19 cellular contexts compared by ENCODE assay signal in the genomic region with DNA sequence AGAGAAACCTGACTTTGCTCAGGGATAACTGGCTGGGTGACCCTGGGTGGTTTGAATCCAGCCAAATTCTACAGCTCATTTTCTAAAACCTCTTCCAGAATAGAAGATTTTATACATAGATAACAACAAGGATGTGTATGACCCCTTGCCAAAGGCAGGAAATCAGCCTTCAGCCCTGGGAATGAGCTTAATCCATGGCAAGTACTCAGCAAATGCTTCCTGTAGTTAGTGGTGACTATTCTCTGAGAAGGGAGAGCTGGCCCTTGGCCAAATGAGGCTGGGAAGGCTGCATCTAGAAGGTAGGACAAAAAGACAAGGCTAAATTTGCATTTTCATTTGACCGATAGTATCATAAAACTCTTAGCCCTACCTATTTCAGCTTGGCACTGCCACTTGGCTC. TPM values are rescaled to one million over a fixed set of nuclear protein-coding genes. Genes with fewer than 3 reads are reported as not detected.
DNase-seq lines count a peak whose midpoint lies in the region; ATAC-seq, FAIRE-seq and TF ChIP-seq lines count a peak whose summit lies in the region.
"Had no signal": no experiment of that assay in that cellular context is flagged by ENCODE, and none has a peak within 500 bp of the region (broad histone marks: within the 10 kb centered on the region; RNA-seq: fewer than 3 reads in every experiment).

No MANE protein-coding gene starts in this region.

- TF ChIP-seq CTCF in K562 (IDR thresholded peaks at IDR 0.05 in 2 of 3, conservative IDR thresholded peaks at IDR 0.05 in 1 of 3; ENCODE audit: insufficient read depth in 2 of 3, low read depth in 1 of 3, low read length in 3 of 3) (no peak), kidney (IDR thresholded peaks at IDR 0.05; ENCODE audit: borderline replicate concordance, extremely low read depth, insufficient read depth) (no peak)

- H3K4me3 ChIP-seq in K562 (no peak overlapping the region), kidney (ENCODE audit: low read length in 2 of 2) (no peak overlapping the region)
- H3K4me3 ChIP-seq: left lung, PC-9, sigmoid colon, upper lobe of left lung had no signal

- H3K27ac Mint-ChIP-seq in activated naive CD4-positive, alpha-beta T cell treated with anti-CD3 and anti-CD28 coated beads for 36 hours: no peak overlapping the region
- H3K27ac Mint-ChIP-seq: activated CD4-positive, alpha-beta T cell treated with anti-CD3 and anti-CD28 coated beads for 36 hours; activated naive CD8-positive, alpha-beta T cell treated with anti-CD3 and anti-CD28 coated beads for 36 hours; stimulated activated effector memory CD8-positive, alpha-beta T cell treated with anti-CD3 and anti-CD28 coated beads, Interleukin-12 subunit alpha, Interleukin-12 subunit beta, amount 100 ng/mL, for 72 hours had no signal

- H3K27me3 Mint-ChIP-seq in activated naive CD4-positive, alpha-beta T cell treated with anti-CD3 and anti-CD28 coated beads for 36 hours (ENCODE audit: low read depth): no peaks in the 10 kb centered on the region
- H3K27me3 Mint-ChIP-seq: activated CD4-positive, alpha-beta T cell treated with anti-CD3 and anti-CD28 coated beads for 36 hours; activated naive CD8-positive, alpha-beta T cell treated with anti-CD3 and anti-CD28 coated beads for 36 hours had no signal

- POLR2A ChIA-PET in K562 (lab: Yijun Ruan, JAX): no interaction called here

- no peaks in the 10 kb centered on the region for H4K20me1 ChIP-seq in K562 (replicated peaks; ENCODE audit: control insufficient read depth, insufficient read depth, low read length)

- no peaks in the 10 kb centered on the region for H3K9me3 Mint-ChIP-seq in activated naive CD4-positive, alpha-beta T cell treated with anti-CD3 and anti-CD28 coated beads for 36 hours
- H3K9me3 Mint-ChIP-seq: activated naive CD8-positive, alpha-beta T cell treated with anti-CD3 and anti-CD28 coated beads for 36 hours; stimulated activated effector memory CD8-positive, alpha-beta T cell treated with anti-CD3 and anti-CD28 coated beads, Interleukin-12 subunit alpha, Interleukin-12 subunit beta, amount 100 ng/mL, for 72 hours had no signal

- no peak overlapping the region for H3K4me2 ChIP-seq in K562 (ENCODE audit: insufficient read depth, low read length)
- H3K4me2 ChIP-seq: PC-9 had no signal

- TF ChIP-seq RAD21 in K562 (CRISPR knock-in tag; conservative IDR thresholded peaks at IDR 0.05 in 1 of 2, IDR thresholded peaks at IDR 0.05 in 1 of 2): no peak

- H2AFZ ChIP-seq in K562 (ENCODE audit: low read depth, low read length): 0 out of 2 replicates have a peak overlapping the region, but pooled peaks have one; percentile 17
- H2AFZ ChIP-seq: PC-9 had no signal

- DNase-seq in DMS 273 (lab: John Stamatoyannopoulos, UW; ENCODE audit: unreplicated experiment): peak; percentile 18
- DNase-seq in DMS 273 treated with DMSO at 0.1 percent for 48 hours (lab: John Stamatoyannopoulos, UW): no peak
- peak; percentile 75 for DNase-seq in M059J (ENCODE audit: low read depth)
- peak in 1 of 4 experiments; percentile 30 for DNase-seq in K562 (ENCODE audit: extremely low read depth in 1 of 4, low spot score in 3 of 4)
- peak; percentile 18 for DNase-seq in left kidney (ENCODE audit: low read depth, low spot score)
- no peak for DNase-seq in activated naive CD4-positive, alpha-beta T cell treated with anti-CD3 and anti-CD28 coated beads for 36 hours
- no peak for DNase-seq in kidney
- no peak for DNase-seq in T-helper 9 cell
- DNase-seq: activated CD4-positive, alpha-beta T cell treated with anti-CD3 and anti-CD28 coated beads for 36 hours; activated naive CD8-positive, alpha-beta T cell treated with anti-CD3 and anti-CD28 coated beads for 36 hours; cerebellar nuclear complex; left lung; NCI-H2171 treated with DMSO at 0.1 percent for 48 hours; PC-9; sigmoid colon; T-helper 1 cell; upper lobe of left lung had no signal

- no peaks in the 10 kb centered on the region for H3K27me3 ChIP-seq in K562 (ENCODE audit: control insufficient read depth in 2 of 2, insufficient read depth in 2 of 2, low read length in 2 of 2)
- H3K27me3 ChIP-seq: left lung, sigmoid colon, upper lobe of left lung had no signal

- no peaks in the 10 kb centered on the region for H3K9me3 ChIP-seq in K562 (replicated peaks; ENCODE audit: control insufficient read depth, insufficient read depth, low read depth, low read length)
- H3K9me3 ChIP-seq in kidney (ENCODE audit: control insufficient read depth in 1 of 2, low read length in 2 of 2): no peaks in the 10 kb centered on the region
- H3K9me3 ChIP-seq: left lung, sigmoid colon, upper lobe of left lung had no signal

- H3K9ac ChIP-seq in K562 (ENCODE audit: insufficient read depth in 1 of 2, low read depth in 2 of 2, low read length in 2 of 2) (no peak overlapping the region), kidney (ENCODE audit: low read length in 2 of 2) (no peak overlapping the region)

- in situ Hi-C loops in K562 (cut with MboI): no loop called here

- CTCF ChIA-PET in K562 (lab: Yijun Ruan, JAX; ENCODE audit: low intra/inter-chr PET ratio): no interaction called here
- CTCF ChIA-PET in activated naive CD4-positive, alpha-beta T cell treated with anti-CD3 and anti-CD28 coated beads for 36 hours (lab: Charles Lee): interaction anchor here (0.6 kb wide), 3 partner anchors 32 to 457 kb away, joined by 3 to 4 read pairs (median 3); no protein-coding TSS in a partner anchor

- H3K9me1 ChIP-seq in K562 (ENCODE audit: control insufficient read depth, insufficient read depth, low read length): no peaks in the 10 kb centered on the region

- no peak overlapping the region for H3K4me3 Mint-ChIP-seq in activated naive CD4-positive, alpha-beta T cell treated with anti-CD3 and anti-CD28 coated beads for 36 hours
- H3K4me3 Mint-ChIP-seq: activated CD4-positive, alpha-beta T cell treated with anti-CD3 and anti-CD28 coated beads for 36 hours; activated naive CD8-positive, alpha-beta T cell treated with anti-CD3 and anti-CD28 coated beads for 36 hours; stimulated activated effector memory CD8-positive, alpha-beta T cell treated with anti-CD3 and anti-CD28 coated beads, Interleukin-12 subunit alpha, Interleukin-12 subunit beta, amount 100 ng/mL, for 72 hours had no signal

- TF ChIP-seq EP300 in K562 (IDR thresholded peaks at IDR 0.05; ENCODE audit: low read length): no peak

- TF ChIP-seq POLR2A in K562 (conservative IDR thresholded peaks at IDR 0.05): no peak

- H3K4me1 Mint-ChIP-seq in activated naive CD4-positive, alpha-beta T cell treated with anti-CD3 and anti-CD28 coated beads for 36 hours (ENCODE audit: low read depth): peaks cover 4% of the 10 kb centered on the region

- no peaks in the 10 kb centered on the region; the same call in 2 of the 3 replicates for H3K36me3 ChIP-seq in K562 (ENCODE audit: control insufficient read depth, insufficient read depth, low read length)
- no peaks in the 10 kb centered on the region for H3K36me3 ChIP-seq in kidney (ENCODE audit: control insufficient read depth in 1 of 2, insufficient read depth in 2 of 2, low read length in 2 of 2)
- H3K36me3 ChIP-seq: left lung, sigmoid colon, upper lobe of left lung had no signal

- intact Hi-C loops in K562 (cut with micrococcal nuclease) (no loop called here), kidney (cut with DNase I) (no loop called here)
- intact Hi-C loops in activated naive CD4-positive, alpha-beta T cell treated with anti-CD3 and anti-CD28 coated beads for 36 hours (cut with micrococcal nuclease): no loop called here

- 54% methylated on average over 1 of the region's 1 CpG for WGBS in K562 (ENCODE audit: insufficient coverage, low coverage, missing lambda C conversion rate)

- ATAC-seq in K562: no peak
- ATAC-seq: activated CD4-positive, alpha-beta T cell treated with anti-CD3 and anti-CD28 coated beads for 36 hours; left lung; stimulated activated effector memory CD8-positive, alpha-beta T cell treated with anti-CD3 and anti-CD28 coated beads, Interleukin-12 subunit alpha, Interleukin-12 subunit beta, amount 100 ng/mL, for 72 hours had no signal

- H3K36me3 Mint-ChIP-seq in activated naive CD4-positive, alpha-beta T cell treated with anti-CD3 and anti-CD28 coated beads for 36 hours (ENCODE audit: low read depth): no peaks in the 10 kb centered on the region
- H3K36me3 Mint-ChIP-seq: activated naive CD8-positive, alpha-beta T cell treated with anti-CD3 and anti-CD28 coated beads for 36 hours had no signal

- FAIRE-seq in K562 (lab: Jason Lieb, UNC) (no peak), kidney (lab: Jason Lieb, UNC) (no peak)

- peaks cover 9 to 15% of the 10 kb centered on the region in 2 experiments; a peak in 4 of 5 replicates for H3K4me1 ChIP-seq in K562 (replicated peaks in 1 of 2; ENCODE audit: control insufficient read depth in 2 of 2, insufficient read depth in 2 of 2, low read length in 2 of 2)
- H3K4me1 ChIP-seq in kidney (ENCODE audit: control insufficient read depth in 1 of 2, insufficient read depth in 1 of 2, low read depth in 1 of 2, low read length in 2 of 2): peaks cover 0 to 4% of the 10 kb centered on the region in 2 donors

- H3K27ac ChIP-seq in K562 (ENCODE audit: extremely low read depth, low read depth, low read length) (no peak overlapping the region), kidney (ENCODE audit: low read depth in 2 of 2, low read length in 2 of 2) (no peak overlapping the region)
- H3K27ac ChIP-seq: 22Rv1, left lung, PC-9, sigmoid colon, upper lobe of left lung had no signal

- H3K79me2 ChIP-seq in K562 (ENCODE audit: control insufficient read depth, insufficient read depth, low read length): peaks cover 8% of the 10 kb centered on the region

- BruUV-seq in K562 (replicated peaks; lab: Mats Ljungman, UMichigan): no TSS peak

RNA-seq across cellular contexts. Expression of gene HACD3, which starts 4.6 kb away (rescaled TPM):
- 104 and 120 TPM in 2 replicates for total RNA-seq in M059J (2014; rRNA removed; shearing (Covaris generic))
- 79.8 and 109 TPM in 2 replicates for total RNA-seq in K562 (2011; cell fraction: chromatin; rRNA removed; ENCODE audit: low replicate concordance)
- 76.5 and 85.5 TPM in 2 replicates for total RNA-seq in K562 (2011; cell fraction: nucleolus; rRNA removed)
- 116 and 173 TPM in 2 replicates for total RNA-seq in K562 (2011; cell fraction: nucleoplasm; rRNA removed)
- total RNA-seq in K562 (2014; rRNA removed): 72.8 and 84.0 TPM in 2 replicates
- total RNA-seq in K562 (2014; rRNA removed; fragmentation: Illumina TruSeq; extraction: Trizol): 108 and 112 TPM in 2 replicates
- total RNA-seq in K562 (2015; rRNA removed; fragmentation: Illumina TruSeq; extraction: Trizol): 108 and 113 TPM in 2 replicates
- 65.9 and 71.0 TPM in 2 replicates for total RNA-seq in K562 (2021)
- polyA plus RNA-seq in K562 (2011; rRNA removed): 88.4 and 117 TPM in 2 replicates
- polyA plus RNA-seq in K562 (2011; cell fraction: cytosol; rRNA removed): 44.6 and 64.9 TPM in 2 replicates
- polyA plus RNA-seq in K562 (2011; cell fraction: nucleus; rRNA removed): 21.6 and 25.0 TPM in 2 replicates
- 62.2 and 71.7 TPM in 2 replicates for polyA plus RNA-seq in K562 (2012)
- polyA plus RNA-seq in K562 (2014; fragmentation: Illumina TruSeq; extraction: Trizol): 95.2 and 108 TPM in 2 replicates
- 10 to 100 TPM; 48.1 to 59.6 TPM for polyA plus RNA-seq in K562 (2014; fragmentation: Nextera tagmentation; extraction: Ambion mirVana)
- 65.0 and 75.2 TPM in 2 replicates for polyA plus RNA-seq in K562 (2014; rRNA removed)
- 96.3 and 102 TPM in 2 replicates for polyA minus RNA-seq in K562 (2011; rRNA and poly(A)+ RNA removed)
- 43.9 and 52.8 TPM in 2 replicates for polyA minus RNA-seq in K562 (2011; cell fraction: cytosol; rRNA and poly(A)+ RNA removed)
- polyA minus RNA-seq in K562 (2011; cell fraction: nucleus; rRNA and poly(A)+ RNA removed): 24.4 and 28.4 TPM in 2 replicates
- total RNA-seq in activated naive CD4-positive, alpha-beta T cell treated with anti-CD3 and anti-CD28 coated beads for 36 hours: 10 to 100 TPM; 29.1 to 30.1 TPM
- total RNA-seq in kidney: 52.1 TPM
- 89.3 TPM for polyA plus RNA-seq in kidney (ENCODE audit: insufficient read depth, low read depth, low replicate concordance)

RNA-seq across cellular contexts. Expression of gene DPP8, which starts 8.1 kb away (rescaled TPM):
- 16.4 and 29.2 TPM in 2 replicates for total RNA-seq in M059J (2014; rRNA removed; shearing (Covaris generic))
- total RNA-seq in K562 (2011; cell fraction: chromatin; rRNA removed; ENCODE audit: low replicate concordance): 46.4 and 104 TPM in 2 replicates
- 37.0 and 41.0 TPM in 2 replicates for total RNA-seq in K562 (2011; cell fraction: nucleolus; rRNA removed)
- total RNA-seq in K562 (2011; cell fraction: nucleoplasm; rRNA removed): 51.0 and 67.6 TPM in 2 replicates
- total RNA-seq in K562 (2014; rRNA removed): 36.7 and 42.2 TPM in 2 replicates
- total RNA-seq in K562 (2014; rRNA removed; fragmentation: Illumina TruSeq; extraction: Trizol): 20.7 and 25.3 TPM in 2 replicates
- 17.0 and 18.3 TPM in 2 replicates for total RNA-seq in K562 (2015; rRNA removed; fragmentation: Illumina TruSeq; extraction: Trizol)
- total RNA-seq in K562 (2021): 21.2 and 22.0 TPM in 2 replicates
- polyA plus RNA-seq in K562 (2011; rRNA removed): 24.6 and 25.6 TPM in 2 replicates
- polyA plus RNA-seq in K562 (2011; cell fraction: cytosol; rRNA removed): 6.0 and 14.6 TPM in 2 replicates
- 18.8 and 24.4 TPM in 2 replicates for polyA plus RNA-seq in K562 (2011; cell fraction: nucleus; rRNA removed)
- 18.2 and 20.0 TPM in 2 replicates for polyA plus RNA-seq in K562 (2012)
- 14.2 and 18.4 TPM in 2 replicates for polyA plus RNA-seq in K562 (2014; fragmentation: Illumina TruSeq; extraction: Trizol)
- 1 to 10 TPM; 5.5 to 10.0 TPM for polyA plus RNA-seq in K562 (2014; fragmentation: Nextera tagmentation; extraction: Ambion mirVana)
- 26.8 and 27.6 TPM in 2 replicates for polyA plus RNA-seq in K562 (2014; rRNA removed)
- polyA minus RNA-seq in K562 (2011; rRNA and poly(A)+ RNA removed): 42.0 and 47.1 TPM in 2 replicates
- polyA minus RNA-seq in K562 (2011; cell fraction: cytosol; rRNA and poly(A)+ RNA removed): 18.7 and 19.2 TPM in 2 replicates
- 33.8 and 49.0 TPM in 2 replicates for polyA minus RNA-seq in K562 (2011; cell fraction: nucleus; rRNA and poly(A)+ RNA removed)
- total RNA-seq in activated naive CD4-positive, alpha-beta T cell treated with anti-CD3 and anti-CD28 coated beads for 36 hours: 10 to 100 TPM; 23.0 to 24.9 TPM
- total RNA-seq in kidney: 38.6 TPM
- 8.2 TPM for polyA plus RNA-seq in kidney (ENCODE audit: insufficient read depth, low read depth, low replicate concordance)

Comparison
In these comparisons a context has a peak if more than half of its experiments do, and no peak if none do; other contexts are left out.
1. DNase-seq: peak in DMS 273 (single experiment), M059J (single experiment) and left kidney (single experiment); none in DMS 273 treated with DMSO at 0.1 percent for 48 hours (single experiment), activated naive CD4-positive, alpha-beta T cell treated with anti-CD3 and anti-CD28 coated beads for 36 hours (single experiment), kidney (single experiment) and T-helper 9 cell (single experiment).